9 cellular contexts compared by ENCODE assay signal in the genomic region with DNA sequence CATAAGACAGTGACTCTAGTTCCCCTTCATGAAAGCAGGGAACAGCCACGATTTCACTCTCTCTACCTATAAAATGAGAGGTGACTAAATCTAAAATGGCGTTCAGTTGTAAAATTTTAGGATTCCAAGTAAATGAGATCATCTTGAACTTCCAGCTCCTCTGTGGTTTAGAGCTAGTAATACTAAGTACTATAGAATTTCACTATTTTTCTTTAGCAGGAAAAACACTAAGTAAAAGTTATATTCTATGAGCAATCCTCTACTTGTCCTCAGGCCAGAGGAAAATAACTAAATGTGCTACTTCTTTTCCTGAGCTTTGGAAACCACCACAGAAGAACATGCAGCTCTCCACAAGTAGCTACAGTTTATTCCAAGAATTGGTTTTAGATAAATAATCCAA. TPM values are rescaled to one million over a fixed set of nuclear protein-coding genes. Genes with fewer than 3 reads are reported as not detected.
DNase-seq lines count a peak whose midpoint lies in the region; ATAC-seq and TF ChIP-seq lines count a peak whose summit lies in the region.
"Had no signal": no experiment of that assay in that cellular context is flagged by ENCODE, and none has a peak within 500 bp of the region (broad histone marks: within the 10 kb centered on the region; RNA-seq: fewer than 3 reads in every experiment).

No MANE protein-coding gene starts in this region.

- no peaks in the 10 kb centered on the region for H3K27me3 Mint-ChIP-seq in T-helper 17 cell
- H3K27me3 Mint-ChIP-seq in activated CD4-positive, alpha-beta T cell treated with anti-CD3 and anti-CD28 coated beads for 36 hours: no peaks in the 10 kb centered on the region
- no peaks in the 10 kb centered on the region for H3K27me3 Mint-ChIP-seq in activated CD4-positive, alpha-beta T cell treated with anti-CD3 and anti-CD28 coated beads, Interleukin-2, amount 10 ng/mL, durations not matched to agents 7 days and 5 days

- H3K36me3 ChIP-seq in HCT116 (ENCODE audit: control insufficient read depth in 1 of 2, insufficient read depth in 2 of 2, low read length in 2 of 2): peaks cover 14 to 16% of the 10 kb centered on the region in 2 experiments; a peak in 3 of 4 replicates
- H3K36me3 ChIP-seq in adipocyte (ENCODE audit: control insufficient read depth, insufficient read depth, low read length, severe bottlenecking): peaks cover 12% of the 10 kb centered on the region
- peaks cover 0 to 45% of the 10 kb centered on the region in 2 donors for H3K36me3 ChIP-seq in gastroesophageal sphincter
- H3K36me3 ChIP-seq in suprapubic skin: peaks cover 21% of the 10 kb centered on the region

- H3K9me3 ChIP-seq in HCT116 (ENCODE audit: control insufficient read depth in 1 of 2, insufficient read depth in 1 of 2, low read depth in 1 of 2, low read length in 2 of 2): no peaks in the 10 kb centered on the region
- no peaks in the 10 kb centered on the region for H3K9me3 ChIP-seq in adipocyte (ENCODE audit: control insufficient read depth, low read length)
- no peaks in the 10 kb centered on the region for H3K9me3 ChIP-seq in gastroesophageal sphincter
- no peaks in the 10 kb centered on the region for H3K9me3 ChIP-seq in suprapubic skin
- H3K9me3 ChIP-seq in T-helper 17 cell (ENCODE audit: control insufficient read depth, low read length, poor library complexity, severe bottlenecking): no peaks in the 10 kb centered on the region
- H3K9me3 ChIP-seq: lower lobe of right lung had no signal

- H4K20me1 ChIP-seq in HCT116 (ENCODE audit: insufficient read depth): no peaks in the 10 kb centered on the region

- RAD21 ChIA-PET in HCT116 (lab: Charles Lee; ENCODE audit: low non-redundant PET in 1 of 2, low total read pairs in 2 of 2, uncharacterized antibody in 2 of 2, unreplicated experiment in 2 of 2): interaction anchor here (1.1 to 1.5 kb wide), 3 partner anchors 175 to 454 kb away, joined by 3 to 8 read pairs (median 3); no protein-coding TSS in a partner anchor

- CTCF ChIA-PET in HCT116 (lab: Charles Lee): interaction anchor here (1.0 to 4.3 kb wide), 7 partner anchors 85 to 457 kb away, joined by 3 to 33 read pairs (median 6); no protein-coding TSS in a partner anchor
- CTCF ChIA-PET in activated CD4-positive, alpha-beta T cell treated with anti-CD3 and anti-CD28 coated beads for 36 hours (lab: Charles Lee): interaction anchor here (0.6 to 9.7 kb wide), 31 partner anchors 12 to 433 kb away, joined by 3 to 168 read pairs (median 6); a partner anchor contains a TSS
- CTCF ChIA-PET in activated CD4-positive, alpha-beta T cell treated with anti-CD3 and anti-CD28 coated beads, Interleukin-2, amount 10 ng/mL, durations not matched to agents 7 days and 5 days (lab: Charles Lee): interaction anchor here (3.6 to 5.6 kb wide), 4 partner anchors 11 to 84 kb away, joined by 15 to 41 read pairs (median 28); no protein-coding TSS in a partner anchor

- 42 to 66% methylated on average over 2 of the region's 2 CpGs for WGBS in gastroesophageal sphincter (ENCODE audit: low coverage in 1 of 2), 2 donors
- 50% methylated on average over 2 of the region's 2 CpGs for WGBS in suprapubic skin

- H3K9ac ChIP-seq in HCT116 (ENCODE audit: low read length) (0 out of 2 replicates have a peak overlapping the region, but pooled peaks have one; percentile 2), adipocyte (ENCODE audit: low read length) (peak overlapping the region; percentile 75)

- H3K9me3 Mint-ChIP-seq in activated CD4-positive, alpha-beta T cell treated with anti-CD3 and anti-CD28 coated beads for 36 hours (ENCODE audit: low read depth): no peaks in the 10 kb centered on the region
- H3K9me3 Mint-ChIP-seq in activated CD4-positive, alpha-beta T cell treated with anti-CD3 and anti-CD28 coated beads, Interleukin-2, amount 10 ng/mL, durations not matched to agents 7 days and 5 days: no peaks in the 10 kb centered on the region

- intact Hi-C loops in HCT116 (cut with micrococcal nuclease): loop anchor here (10.0 kb wide), 1 partner anchor 921 kb away; a partner anchor contains a TSS
- intact Hi-C loops in activated CD4-positive, alpha-beta T cell treated with anti-CD3 and anti-CD28 coated beads for 36 hours (cut with DNase I, micrococcal nuclease): loop anchor here (5.0 to 10.0 kb wide), 4 partner anchors 108 to 453 kb away; a partner anchor contains a TSS

- H3K27ac ChIP-seq in HCT116 (ENCODE audit: low read depth, low read length) (no peak overlapping the region), gastroesophageal sphincter (peak overlapping the region; percentile 18 to 56 (median 38)), suprapubic skin (peak overlapping the region; percentile 80)
- H3K27ac ChIP-seq: lower lobe of right lung had no signal

- TF ChIP-seq CTCF in HCT116 (IDR thresholded peaks at IDR 0.05 in 2 of 3, conservative IDR thresholded peaks at IDR 0.05 in 1 of 3; ENCODE audit: borderline replicate concordance in 1 of 3, insufficient read depth in 1 of 3, low read depth in 2 of 3, low read length in 2 of 3): no peak
- no peak for TF ChIP-seq CTCF in gastroesophageal sphincter (IDR thresholded peaks at IDR 0.05)
- no peak for TF ChIP-seq CTCF in suprapubic skin (IDR thresholded peaks at IDR 0.05)

- ATAC-seq in HCT116 (peak; percentile 26; the same call in 1 of the 2 replicates), gastroesophageal sphincter (no peak), T-helper 17 cell (no peak), HG03280 (IDR thresholded peaks at IDR 0.05; ENCODE audit: unreplicated experiment) (no peak)
- no peak for ATAC-seq in activated CD4-positive, alpha-beta T cell treated with anti-CD3 and anti-CD28 coated beads for 36 hours
- ATAC-seq: lower lobe of right lung had no signal

- H3K9me2 ChIP-seq in HCT116 (ENCODE audit: insufficient read depth): no peaks in the 10 kb centered on the region

- H3K4me1 Mint-ChIP-seq in T-helper 17 cell: peaks cover 14% of the 10 kb centered on the region
- peaks cover 31% of the 10 kb centered on the region for H3K4me1 Mint-ChIP-seq in activated CD4-positive, alpha-beta T cell treated with anti-CD3 and anti-CD28 coated beads for 36 hours
- H3K4me1 Mint-ChIP-seq in activated CD4-positive, alpha-beta T cell treated with anti-CD3 and anti-CD28 coated beads, Interleukin-2, amount 10 ng/mL, durations not matched to agents 7 days and 5 days: peaks cover 40% of the 10 kb centered on the region

- no TSS peak for BruUV-seq in HCT116 (replicated peaks; lab: Mats Ljungman, UMichigan)

- peak overlapping the region; percentile 52 for H3K4me2 ChIP-seq in HCT116 (ENCODE audit: low read length)

- H3K4me1 ChIP-seq in HCT116 (ENCODE audit: control insufficient read depth in 1 of 2, insufficient read depth in 2 of 2, low read length in 2 of 2): peaks cover 3 to 12% of the 10 kb centered on the region in 2 experiments; a peak in 3 of 4 replicates
- peaks cover 38% of the 10 kb centered on the region for H3K4me1 ChIP-seq in adipocyte (ENCODE audit: control insufficient read depth, insufficient read depth, low read length)
- H3K4me1 ChIP-seq in gastroesophageal sphincter: peaks cover 0 to 46% (median 0%) of the 10 kb centered on the region in 3 donors
- peaks cover 32% of the 10 kb centered on the region for H3K4me1 ChIP-seq in suprapubic skin

- TF ChIP-seq RAD21 in HCT116 (IDR thresholded peaks at IDR 0.05; ENCODE audit: low read depth): no peak

- H3K79me2 ChIP-seq in HCT116 (ENCODE audit: insufficient read depth, low read length): no peaks in the 10 kb centered on the region

- no peak overlapping the region for H3K27ac Mint-ChIP-seq in T-helper 17 cell
- H3K27ac Mint-ChIP-seq in activated CD4-positive, alpha-beta T cell treated with anti-CD3 and anti-CD28 coated beads for 36 hours: no peak overlapping the region
- no peak overlapping the region for H3K27ac Mint-ChIP-seq in activated CD4-positive, alpha-beta T cell treated with anti-CD3 and anti-CD28 coated beads, Interleukin-2, amount 10 ng/mL, durations not matched to agents 7 days and 5 days

- DNase-seq in HCT116 (ENCODE audit: low read depth, low spot score): no peak
- DNase-seq in adipocyte (ENCODE audit: low read depth): peak; percentile 85
- DNase-seq in suprapubic skin (ENCODE audit: low spot score in 2 of 2): no peak
- no peak for DNase-seq in T-helper 17 cell
- DNase-seq in activated CD4-positive, alpha-beta T cell treated with anti-CD3 and anti-CD28 coated beads for 36 hours: no peak
- no peak for DNase-seq in activated CD4-positive, alpha-beta T cell treated with anti-CD3 and anti-CD28 coated beads, Interleukin-2, amount 10 ng/mL, durations not matched to agents 7 days and 5 days
- DNase-seq: lower lobe of right lung had no signal

- no peak overlapping the region for H2AFZ ChIP-seq in HCT116 (ENCODE audit: low read depth, low read length, poor library complexity, severe bottlenecking)

- no peak overlapping the region for H3K4me3 ChIP-seq in HCT116 (replicated peaks in 1 of 2; ENCODE audit: low read depth in 1 of 2, low read length in 2 of 2)
- peak overlapping the region; percentile 75 for H3K4me3 ChIP-seq in adipocyte (ENCODE audit: low read length)
- H3K4me3 ChIP-seq in gastroesophageal sphincter: no peak overlapping the region
- H3K4me3 ChIP-seq in suprapubic skin: peak overlapping the region; percentile 13
- H3K4me3 ChIP-seq: lower lobe of right lung had no signal

- H3K4me3 Mint-ChIP-seq in T-helper 17 cell: no peak overlapping the region
- no peak overlapping the region for H3K4me3 Mint-ChIP-seq in activated CD4-positive, alpha-beta T cell treated with anti-CD3 and anti-CD28 coated beads for 36 hours
- H3K4me3 Mint-ChIP-seq in activated CD4-positive, alpha-beta T cell treated with anti-CD3 and anti-CD28 coated beads, Interleukin-2, amount 10 ng/mL, durations not matched to agents 7 days and 5 days: no peak overlapping the region

- POLR2A ChIA-PET in HCT116 (lab: Charles Lee): no interaction called here
- POLR2A ChIA-PET in activated CD4-positive, alpha-beta T cell treated with anti-CD3 and anti-CD28 coated beads for 36 hours (lab: Charles Lee): no interaction called here
- POLR2A ChIA-PET in activated CD4-positive, alpha-beta T cell treated with anti-CD3 and anti-CD28 coated beads, Interleukin-2, amount 10 ng/mL, durations not matched to agents 7 days and 5 days (lab: Charles Lee): interaction anchor here (0.6 kb wide), 1 partner anchor 143 kb away, joined by 4 read pairs; no protein-coding TSS in a partner anchor

- TF ChIP-seq EP300 in gastroesophageal sphincter (IDR thresholded peaks at IDR 0.05) (no peak), suprapubic skin (IDR thresholded peaks at IDR 0.05) (no peak)

- peaks cover 9% of the 10 kb centered on the region for H3K36me3 Mint-ChIP-seq in T-helper 17 cell (ENCODE audit: low read depth)
- H3K36me3 Mint-ChIP-seq in activated CD4-positive, alpha-beta T cell treated with anti-CD3 and anti-CD28 coated beads for 36 hours (ENCODE audit: low read depth): peaks cover 36% of the 10 kb centered on the region
- H3K36me3 Mint-ChIP-seq in activated CD4-positive, alpha-beta T cell treated with anti-CD3 and anti-CD28 coated beads, Interleukin-2, amount 10 ng/mL, durations not matched to agents 7 days and 5 days (ENCODE audit: low read depth): peaks cover 52% of the 10 kb centered on the region

- no peaks in the 10 kb centered on the region for H3K27me3 ChIP-seq in HCT116 (ENCODE audit: insufficient read depth, low read length)
- H3K27me3 ChIP-seq in adipocyte (replicated peaks; ENCODE audit: control insufficient read depth, insufficient read depth, low read length): no peaks in the 10 kb centered on the region
- no peaks in the 10 kb centered on the region for H3K27me3 ChIP-seq in gastroesophageal sphincter
- H3K27me3 ChIP-seq in suprapubic skin: no peaks in the 10 kb centered on the region

- no peak for TF ChIP-seq POLR2A in HCT116 (IDR thresholded peaks at IDR 0.05; ENCODE audit: borderline replicate concordance, extremely low read depth, insufficient read depth, insufficient read length)
- no peak for TF ChIP-seq POLR2A in gastroesophageal sphincter (IDR thresholded peaks at IDR 0.05)
- no peak for TF ChIP-seq POLR2A in suprapubic skin (IDR thresholded peaks at IDR 0.05)

RNA-seq across cellular contexts. Expression of a gene that starts 55.6 kb away (rescaled TPM):
- total RNA-seq in HCT116 (2021; ENCODE audit: unreplicated experiment) (39.6 TPM), gastroesophageal sphincter (10 to 100 TPM; 30.2 to 43.1 (median 38.6) TPM), suprapubic skin (10 to 100 TPM; 22.7 to 48.2 (median 36.8) TPM), T-helper 17 cell (10 to 100 TPM; 62.2 to 71.6 TPM)
- polyA plus RNA-seq in HCT116 (2012): 9.6 and 12.3 TPM in 2 replicates
- 10 to 100 TPM; 47.5 to 53.8 TPM for total RNA-seq in activated CD4-positive, alpha-beta T cell treated with anti-CD3 and anti-CD28 coated beads for 36 hours
- total RNA-seq in activated CD4-positive, alpha-beta T cell treated with anti-CD3 and anti-CD28 coated beads, Interleukin-2, amount 10 ng/mL, durations not matched to agents 7 days and 5 days: 10 to 100 TPM; 94.5 to 95.2 TPM

Comparison
In these comparisons a context has a peak if more than half of its experiments do, and no peak if none do; other contexts are left out.
1. H3K4me3 ChIP-seq: peak in adipocyte (single experiment) and suprapubic skin (single experiment); none in HCT116 (0 of 2) and gastroesophageal sphincter (0 of 2).